ENCODE assay signal across 17 cellular contexts in the genomic region with DNA sequence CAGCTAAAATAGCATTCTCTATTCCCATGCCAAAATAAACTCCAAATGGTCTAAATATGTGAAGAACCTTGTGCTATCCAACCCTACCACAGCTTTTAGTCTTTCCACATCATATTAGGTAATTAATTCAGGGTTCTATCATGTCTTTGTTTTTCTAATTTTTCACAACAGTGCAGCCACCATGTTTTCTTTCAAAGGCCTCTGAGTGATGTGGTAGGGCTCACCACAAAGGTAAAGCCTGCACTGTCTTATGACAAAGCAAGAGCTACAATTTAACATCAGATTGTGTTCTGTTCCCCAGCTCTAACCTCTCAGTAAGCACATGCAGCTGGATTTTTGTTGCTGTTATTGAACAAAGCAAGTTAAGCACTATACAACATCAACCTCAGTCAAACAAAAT. TPM values are rescaled to one million over a fixed set of nuclear protein-coding genes. Genes with fewer than 3 reads are reported as not detected.
DNase-seq lines count a peak whose midpoint lies in the region; ATAC-seq, FAIRE-seq and TF ChIP-seq lines count a peak whose summit lies in the region.
"Had no signal": no experiment of that assay in that cellular context is flagged by ENCODE, and none has a peak within 500 bp of the region (broad histone marks: within the 10 kb centered on the region; RNA-seq: fewer than 3 reads in every experiment).

No MANE protein-coding gene starts in this region.

- H3K9ac ChIP-seq in GM23248 (no peak overlapping the region), neuronal stem cell (ENCODE audit: low read depth, low read length, poor library complexity) (no peak overlapping the region)

- in situ Hi-C loops in GM23248 (cut with MboI), result no loop called here

- no peak overlapping the region for H3K27ac Mint-ChIP-seq in activated CD8-positive, alpha-beta T cell treated with anti-CD3 and anti-CD28 coated beads for 36 hours
- no peak overlapping the region for H3K27ac Mint-ChIP-seq in osteocyte (ENCODE audit: unreplicated experiment)
- H3K27ac Mint-ChIP-seq: activated CD4-positive, alpha-beta memory T cell treated with anti-CD3 and anti-CD28 coated beads for 36 hours; activated naive CD4-positive, alpha-beta T cell treated with anti-CD3 and anti-CD28 coated beads, Interleukin-2, amount 50 U/mL, for 24 hours; T-helper 1 cell treated with Interleukin-12 subunit alpha and Interleukin-12 subunit beta and Interleukin-4 antibody, amounts not matched to agents 30 μg/mL and 1 μg/mL, for 36 hours had no signal

- peaks cover 34% of the 10 kb centered on the region for H3F3A ChIP-seq in GM23248 (ENCODE audit: insufficient read depth)

- H3K9me3 ChIP-seq in GM23248 (ENCODE audit: low read depth) (no peaks in the 10 kb centered on the region), neuronal stem cell (replicated peaks in 1 of 2; ENCODE audit: control insufficient read depth in 2 of 2, insufficient read depth in 1 of 2, low read depth in 1 of 2, low read length in 2 of 2) (no peaks in the 10 kb centered on the region), aorta (ENCODE audit: control insufficient read depth, low read length) (no peaks in the 10 kb centered on the region)

- H3K18ac ChIP-seq in neuronal stem cell (ENCODE audit: low read length), result no peak overlapping the region

- H2AFZ ChIP-seq in GM23248 (peak overlapping the region; percentile 86), neuronal stem cell (ENCODE audit: low read length) (peak overlapping the region; percentile 61)

- POLR2A ChIA-PET in activated CD8-positive, alpha-beta T cell treated with anti-CD3 and anti-CD28 coated beads for 36 hours (lab: Charles Lee), result interaction anchor here (1.0 kb wide), 1 partner anchor 25 kb away, joined by 3 read pairs; no protein-coding TSS in a partner anchor

- H2AK5ac ChIP-seq in neuronal stem cell (ENCODE audit: low read depth, low read length), result no peak overlapping the region

- H3K23ac ChIP-seq in neuronal stem cell (ENCODE audit: low read depth, low read length, poor library complexity), result no peak overlapping the region

- TF ChIP-seq CTCF in activated CD8-positive, alpha-beta T cell treated with anti-CD3 and anti-CD28 coated beads for 36 hours (IDR thresholded peaks at IDR 0.05), result no peak
- no peak for TF ChIP-seq CTCF in osteocyte (IDR thresholded peaks at IDR 0.05)

- H3K4ac ChIP-seq in neuronal stem cell (ENCODE audit: low read length), result no peak overlapping the region

- CTCF ChIA-PET in activated CD8-positive, alpha-beta T cell treated with anti-CD3 and anti-CD28 coated beads for 36 hours (lab: Charles Lee), result interaction anchor here (0.6 to 1.7 kb wide), 2 partner anchors 11 to 101 kb away, joined by 3 to 5 read pairs; no protein-coding TSS in a partner anchor

- no peak overlapping the region for H4K91ac ChIP-seq in neuronal stem cell (ENCODE audit: low read depth, low read length, poor library complexity)

- H3K27me3 ChIP-seq in GM23248 (replicated peaks; ENCODE audit: insufficient read depth) (no peaks in the 10 kb centered on the region), neuronal stem cell (ENCODE audit: control insufficient read depth in 3 of 3, insufficient read depth in 3 of 3, low read depth in 1 of 3, low read length in 3 of 3) (no peaks in the 10 kb centered on the region), aorta (ENCODE audit: control insufficient read depth in 1 of 2, insufficient read depth in 2 of 2, low read length in 1 of 2) (no peaks in the 10 kb centered on the region)

- no peak overlapping the region for H4K8ac ChIP-seq in neuronal stem cell (ENCODE audit: low read depth, low read length)

- H3K14ac ChIP-seq in neuronal stem cell (ENCODE audit: low read length), result no peak overlapping the region

- H3K36me3 ChIP-seq in GM23248 (ENCODE audit: low read depth) (no peaks in the 10 kb centered on the region), neuronal stem cell (replicated peaks in 1 of 2; ENCODE audit: control insufficient read depth in 2 of 2, insufficient read depth in 2 of 2, low read length in 2 of 2) (no peaks in the 10 kb centered on the region), aorta (ENCODE audit: control insufficient read depth in 1 of 2, insufficient read depth in 2 of 2, low read length in 1 of 2) (no peaks in the 10 kb centered on the region)

- H3K4me1 ChIP-seq in GM23248 (ENCODE audit: insufficient read depth) (peaks cover 50% of the 10 kb centered on the region), neuronal stem cell (ENCODE audit: control insufficient read depth in 2 of 2, insufficient read depth in 1 of 2, low read depth in 1 of 2, low read length in 2 of 2) (peaks cover 2 to 3% of the 10 kb centered on the region in 2 donors), aorta (ENCODE audit: control insufficient read depth in 1 of 2, insufficient read depth in 2 of 2, low read length in 2 of 2) (peaks cover 9 to 10% of the 10 kb centered on the region in 2 donors)

- no peak overlapping the region for H3K4me3 Mint-ChIP-seq in activated CD8-positive, alpha-beta T cell treated with anti-CD3 and anti-CD28 coated beads for 36 hours
- H3K4me3 Mint-ChIP-seq in osteocyte (ENCODE audit: unreplicated experiment), result no peak overlapping the region
- H3K4me3 Mint-ChIP-seq: activated CD4-positive, alpha-beta memory T cell treated with anti-CD3 and anti-CD28 coated beads for 36 hours; activated naive CD4-positive, alpha-beta T cell treated with anti-CD3 and anti-CD28 coated beads, Interleukin-2, amount 50 U/mL, for 24 hours; CD8-positive, alpha-beta memory T cell; T-helper 1 cell treated with Interleukin-12 subunit alpha and Interleukin-12 subunit beta and Interleukin-4 antibody, amounts not matched to agents 30 μg/mL and 1 μg/mL, for 36 hours had no signal

- H3K79me2 ChIP-seq in GM23248 (ENCODE audit: insufficient read depth), result no peaks in the 10 kb centered on the region

- H3K4me2 ChIP-seq in GM23248 (ENCODE audit: unreplicated experiment) (no peak overlapping the region), neuronal stem cell (ENCODE audit: insufficient read depth, low read length, poor library complexity, severe bottlenecking) (no peak overlapping the region)

- no peaks in the 10 kb centered on the region for H3K9me2 ChIP-seq in GM23248 (ENCODE audit: insufficient read depth)

- H3K79me1 ChIP-seq in neuronal stem cell (ENCODE audit: low read depth, low read length), result no peaks in the 10 kb centered on the region

- no peak overlapping the region for H2BK15ac ChIP-seq in neuronal stem cell (ENCODE audit: low read length)

- H2BK120ac ChIP-seq in neuronal stem cell (ENCODE audit: low read depth, low read length), result no peak overlapping the region

- TF ChIP-seq POLR2A in GM12891 (IDR thresholded peaks at IDR 0.05; ENCODE audit: low read depth, low read length), result peak; percentile 23; the same call in 1 of the 2 replicates

- DNase-seq in GM12891 (ENCODE audit: insufficient read length, low spot score) (no peak), GM23248 (no peak), neuronal stem cell (ENCODE audit: low spot score) (no peak), aorta (no peak), COR-L47 (lab: John Stamatoyannopoulos, UW) (no peak), osteocyte (ENCODE audit: extremely low spot score, unreplicated experiment) (no peak)
- peak; percentile 14 for DNase-seq in activated CD8-positive, alpha-beta T cell treated with anti-CD3 and anti-CD28 coated beads for 36 hours
- DNase-seq: activated CD4-positive, alpha-beta memory T cell treated with anti-CD3 and anti-CD28 coated beads for 36 hours; effector CD4-positive, alpha-beta T cell; NCI-H187 treated with DMSO at 0.1 percent for 48 hours; occipital lobe; stimulated activated CD4-positive, alpha-beta T cell treated with anti-CD3 and anti-CD28 coated beads, Interleukin-15, amount 100 ng/mL, for 24 hours had no signal

- H3K27ac ChIP-seq in GM23248, result no peak overlapping the region
- no peak overlapping the region for H3K27ac ChIP-seq in neuronal stem cell (replicated peaks; ENCODE audit: low read length)
- H3K27ac ChIP-seq in aorta (ENCODE audit: low read depth in 1 of 2, low read length in 2 of 2), result peak overlapping the region in 1 of 2 donors; percentile 43

- H3K4me3 ChIP-seq in GM23248 (no peak overlapping the region), neuronal stem cell (ENCODE audit: low read length in 2 of 2) (no peak overlapping the region), aorta (ENCODE audit: low read length in 2 of 2) (peak overlapping the region in 1 of 2 donors; percentile 18)
- H3K4me3 ChIP-seq: lung had no signal

- no peaks in the 10 kb centered on the region for H3K36me3 Mint-ChIP-seq in activated CD8-positive, alpha-beta T cell treated with anti-CD3 and anti-CD28 coated beads for 36 hours (ENCODE audit: low read depth)
- no peaks in the 10 kb centered on the region for H3K36me3 Mint-ChIP-seq in osteocyte (ENCODE audit: unreplicated experiment)
- H3K36me3 Mint-ChIP-seq: activated CD4-positive, alpha-beta memory T cell treated with anti-CD3 and anti-CD28 coated beads for 36 hours; activated naive CD4-positive, alpha-beta T cell treated with anti-CD3 and anti-CD28 coated beads, Interleukin-2, amount 50 U/mL, for 24 hours had no signal

- FAIRE-seq in GM12891 (lab: Jason Lieb, UNC), result peak; percentile 47

- peaks cover 4% of the 10 kb centered on the region for H3K27me3 Mint-ChIP-seq in activated CD8-positive, alpha-beta T cell treated with anti-CD3 and anti-CD28 coated beads for 36 hours
- no peaks in the 10 kb centered on the region for H3K27me3 Mint-ChIP-seq in osteocyte (ENCODE audit: unreplicated experiment)

- H2BK5ac ChIP-seq in neuronal stem cell (ENCODE audit: low read length), result no peak overlapping the region

- no peaks in the 10 kb centered on the region for H3K9me3 Mint-ChIP-seq in activated CD8-positive, alpha-beta T cell treated with anti-CD3 and anti-CD28 coated beads for 36 hours
- no peaks in the 10 kb centered on the region for H3K9me3 Mint-ChIP-seq in osteocyte (ENCODE audit: unreplicated experiment)
- H3K9me3 Mint-ChIP-seq: activated CD4-positive, alpha-beta memory T cell treated with anti-CD3 and anti-CD28 coated beads for 36 hours; activated naive CD4-positive, alpha-beta T cell treated with anti-CD3 and anti-CD28 coated beads, Interleukin-2, amount 50 U/mL, for 24 hours; T-helper 1 cell treated with Interleukin-12 subunit alpha and Interleukin-12 subunit beta and Interleukin-4 antibody, amounts not matched to agents 30 μg/mL and 1 μg/mL, for 36 hours had no signal

- no peak for ATAC-seq in activated CD8-positive, alpha-beta T cell treated with anti-CD3 and anti-CD28 coated beads for 36 hours
- no peak for ATAC-seq in HG03354 (IDR thresholded peaks at IDR 0.05; ENCODE audit: poor library complexity, severe bottlenecking, unreplicated experiment)
- ATAC-seq in aorta (ENCODE audit: low FRiP score), result no peak

- H2BK12ac ChIP-seq in neuronal stem cell (ENCODE audit: low read length), result no peak overlapping the region

- H4K20me1 ChIP-seq in GM23248 (ENCODE audit: insufficient read depth), result no peaks in the 10 kb centered on the region

- intact Hi-C loops in activated CD8-positive, alpha-beta T cell treated with anti-CD3 and anti-CD28 coated beads for 36 hours (cut with micrococcal nuclease), result no loop called here
- intact Hi-C loops in aorta (cut with DNase I), result loop anchor here in 1 of 2 donors (5.0 kb wide), 1 partner anchor 98 kb away; no protein-coding TSS in a partner anchor

- H3K4me1 Mint-ChIP-seq in activated CD8-positive, alpha-beta T cell treated with anti-CD3 and anti-CD28 coated beads for 36 hours (ENCODE audit: low read depth), result peaks cover 65% of the 10 kb centered on the region
- H3K4me1 Mint-ChIP-seq in osteocyte (ENCODE audit: unreplicated experiment), result peaks cover 36% of the 10 kb centered on the region

RNA-seq across cellular contexts. Expression of gene MEF2C, which starts 52.4 kb away (rescaled TPM):
- polyA plus RNA-seq in GM12891 (2012; ENCODE audit: low read depth, missing spikeins), result 103 TPM
- 3.4 TPM in 2 replicates for total RNA-seq in GM23248 (2014; rRNA removed; shearing (Covaris generic))
- polyA plus RNA-seq in GM23248 (2016; fragmentation: Nextera tagmentation; extraction: Ambion mirVana), result 3.2 and 4.5 TPM in 2 replicates
- 1 to 10 TPM in 1 of 2 experiments, under 1 TPM in 1; 0.27 to 1.3 TPM for total RNA-seq in activated CD8-positive, alpha-beta T cell treated with anti-CD3 and anti-CD28 coated beads for 36 hours
- polyA plus RNA-seq in neuronal stem cell (2013, experiment 1 of 2), result 1.5 TPM
- 1.1 TPM for polyA plus RNA-seq in neuronal stem cell (2013, experiment 2 of 2)
- total RNA-seq in aorta, result 100 to 1,000 TPM; 137 to 186 TPM
- polyA plus RNA-seq in aorta, result 10 to 100 TPM; 22.0 to 23.7 TPM
- 9.4 and 9.9 TPM in 2 replicates for total RNA-seq in osteocyte
- polyA plus RNA-seq: CD8-positive, alpha-beta memory T cell had no signal

Comparison
In these comparisons a context has a peak if more than half of its experiments do, and no peak if none do; other contexts are left out.
1. RNA of gene MEF2C, which starts 52.4 kb away (total RNA-seq): 137 to 186 TPM in aorta; 9.4 to 9.9 TPM in osteocyte, 3.4 TPM in GM23248 and 0.27 to 1.3 TPM in activated CD8-positive, alpha-beta T cell treated with anti-CD3 and anti-CD28 coated beads for 36 hours; every median in the first group is over 10 times any median in the second.